Comparison of ENCODE assay signal across 17 cellular contexts in genomic region chr14:54944737-54945391, GRCh38. TPM values are rescaled to one million over a fixed set of nuclear protein-coding genes. Genes with fewer than 3 reads are reported as not detected.
DNase-seq lines count a peak whose midpoint lies in the region; ATAC-seq and TF ChIP-seq lines count a peak whose summit lies in the region.
"Had no signal": no experiment of that assay in that cellular context is flagged by ENCODE, and none has a peak within 500 bp of the region (broad histone marks: within the 10 kb centered on the region; RNA-seq: fewer than 3 reads in every experiment).

No MANE protein-coding gene starts in this region.

- H3K4me1 Mint-ChIP-seq in T-helper 2 cell treated with Interferon-gamma antibody and Interleukin-4, amounts not matched to agents 5 μg/mL and 100 μg/mL, for 36 hours (ENCODE audit: low read depth): peaks cover 4% of the 10 kb centered on the region

- no peaks in the 10 kb centered on the region for H3K27me3 Mint-ChIP-seq in T-helper 2 cell treated with Interferon-gamma antibody and Interleukin-4, amounts not matched to agents 5 μg/mL and 100 μg/mL, for 36 hours (ENCODE audit: low read depth)
- H3K27me3 Mint-ChIP-seq: CD4-positive, alpha-beta memory T cell had no signal

- H3K4me2 ChIP-seq in Karpas-422 (ENCODE audit: low read depth, low read length, poor library complexity, severe bottlenecking): no peak overlapping the region
- H3K4me2 ChIP-seq: A549, BLaER1 had no signal

- no peak for TF ChIP-seq CTCF in right lobe of liver (IDR thresholded peaks at IDR 0.05)

- no peak overlapping the region for H3K4me3 Mint-ChIP-seq in T-helper 2 cell treated with Interferon-gamma antibody and Interleukin-4, amounts not matched to agents 5 μg/mL and 100 μg/mL, for 36 hours
- H3K4me3 Mint-ChIP-seq: CD14-positive monocyte; CD4-positive, alpha-beta memory T cell; H9 had no signal

- H3K27ac ChIP-seq in right lobe of liver (peak overlapping the region in 1 of 3 donors; percentile 45), Karpas-422 (ENCODE audit: low read length) (no peak overlapping the region)
- H3K27ac ChIP-seq: 22Rv1, A549, BLaER1 had no signal

- no peaks in the 10 kb centered on the region for H3K9me3 Mint-ChIP-seq in T-helper 2 cell treated with Interferon-gamma antibody and Interleukin-4, amounts not matched to agents 5 μg/mL and 100 μg/mL, for 36 hours

- WGBS in right lobe of liver (ENCODE audit: insufficient coverage, low coverage, low lambda C conversion rate, missing lambda C conversion rate): 58% methylated on average over 9 of the region's 9 CpGs

- H3K36me3 ChIP-seq in right lobe of liver: no peaks in the 10 kb centered on the region
- H3K36me3 ChIP-seq in Karpas-422 (ENCODE audit: insufficient read depth, low read length): peaks cover 42% of the 10 kb centered on the region

- peaks cover 0 to 9% (median 0%) of the 10 kb centered on the region in 4 donors for H3K4me1 ChIP-seq in right lobe of liver
- H3K4me1 ChIP-seq in Karpas-422 (ENCODE audit: low read length): peaks cover 7% of the 10 kb centered on the region
- H3K4me1 ChIP-seq: A549 had no signal

- H3K27ac Mint-ChIP-seq in T-helper 2 cell treated with Interferon-gamma antibody and Interleukin-4, amounts not matched to agents 5 μg/mL and 100 μg/mL, for 36 hours: peak overlapping the region; percentile 11

- no peak overlapping the region for H2AFZ ChIP-seq in Karpas-422 (ENCODE audit: low read length)

- H3K79me2 ChIP-seq in Karpas-422 (ENCODE audit: low read length): peaks cover 5% of the 10 kb centered on the region; the same call in 1 of the 2 replicates

- peaks cover 56% of the 10 kb centered on the region for H3K36me3 Mint-ChIP-seq in T-helper 2 cell treated with Interferon-gamma antibody and Interleukin-4, amounts not matched to agents 5 μg/mL and 100 μg/mL, for 36 hours (ENCODE audit: low read depth)

- no peak for TF ChIP-seq POLR2A in right lobe of liver (IDR thresholded peaks at IDR 0.05)

- H3K27me3 ChIP-seq in right lobe of liver (no peaks in the 10 kb centered on the region), Karpas-422 (ENCODE audit: low read length) (no peaks in the 10 kb centered on the region)
- H3K27me3 ChIP-seq: BLaER1 had no signal

- no peak for DNase-seq in T-helper 2 cell treated with Interferon-gamma antibody and Interleukin-4, amounts not matched to agents 5 μg/mL and 100 μg/mL, for 36 hours (ENCODE audit: low spot score)
- no peak for DNase-seq in T-helper 2 cell
- peak; percentile 10 for DNase-seq in left kidney (ENCODE audit: low read depth, low spot score)
- peak in 1 of 3 donors; percentile 56 for DNase-seq in right lobe of liver
- DNase-seq in retina: peak; percentile 17
- DNase-seq in Karpas-422: no peak
- no peak for DNase-seq in AG08395 (ENCODE audit: low spot score)
- DNase-seq: CD4-positive, alpha-beta memory T cell; DMS153; DMS79; GDM1; H9 had no signal

- no peak overlapping the region for H3K4me3 ChIP-seq in right lobe of liver
- no peak overlapping the region for H3K4me3 ChIP-seq in Karpas-422 (ENCODE audit: low read length)
- H3K4me3 ChIP-seq: A549, BLaER1 had no signal

- H3K9me3 ChIP-seq in right lobe of liver (no peaks in the 10 kb centered on the region), Karpas-422 (ENCODE audit: low read length) (no peaks in the 10 kb centered on the region)
- H3K9me3 ChIP-seq: A549 had no signal

- peak; percentile 57 to 94 (median 74) for ATAC-seq in right lobe of liver
- ATAC-seq in GM19023 (IDR thresholded peaks at IDR 0.05; ENCODE audit: unreplicated experiment): no peak
- ATAC-seq: A549 had no signal

- intact Hi-C loops in right lobe of liver (cut with DNase I): no loop called here

- H3K9ac ChIP-seq in Karpas-422 (ENCODE audit: low read length): no peak overlapping the region
- H3K9ac ChIP-seq: BLaER1 had no signal

- H3K9me2 ChIP-seq in Karpas-422 (replicated peaks; ENCODE audit: insufficient read depth, low read length): no peaks in the 10 kb centered on the region

- no peaks in the 10 kb centered on the region for H4K20me1 ChIP-seq in Karpas-422 (ENCODE audit: insufficient read depth, low read depth, low read length)
- H4K20me1 ChIP-seq: BLaER1 had no signal

RNA-seq across cellular contexts. Expression of gene GCH1, which starts 42.2 kb away (rescaled TPM):
- 10 to 100 TPM; 41.5 to 93.6 (median 58.1) TPM for total RNA-seq in right lobe of liver
- total RNA-seq in Karpas-422 (2014; rRNA removed; shearing (Covaris generic); ENCODE audit: low replicate concordance): 136 and 174 TPM in 2 replicates

Comparison
In these comparisons a context has a peak if more than half of its experiments do, and no peak if none do; other contexts are left out.
1. DNase-seq: peak in left kidney (single experiment) and retina (single experiment); none in T-helper 2 cell treated with Interferon-gamma antibody and Interleukin-4, amounts not matched to agents 5 μg/mL and 100 μg/mL, for 36 hours (single experiment), T-helper 2 cell (0 of 5), Karpas-422 (single experiment) and AG08395 (single experiment).